ENCODE assay signal across 8 cellular contexts in genomic region chr9:77848897-77849296, GRCh38.
DNase-seq lines count a peak whose midpoint lies in the region; ATAC-seq and TF ChIP-seq lines count a peak whose summit lies in the region.

No MANE protein-coding gene starts in this region.

- no peak overlapping the region for H3K4me3 Mint-ChIP-seq in stimulated activated effector memory CD8-positive, alpha-beta T cell treated with anti-CD3 and anti-CD28 coated beads, Interleukin-12 subunit alpha, Interleukin-12 subunit beta, amount 100 ng/mL, for 72 hours

- TF ChIP-seq CTCF in adrenal gland (IDR thresholded peaks at IDR 0.05) (no peak), left ventricle myocardium inferior (IDR thresholded peaks at IDR 0.05; ENCODE audit: borderline replicate concordance) (no peak)

- no peak overlapping the region for H3K27ac Mint-ChIP-seq in stimulated activated effector memory CD8-positive, alpha-beta T cell treated with anti-CD3 and anti-CD28 coated beads, Interleukin-12 subunit alpha, Interleukin-12 subunit beta, amount 100 ng/mL, for 72 hours

- H3K9me3 ChIP-seq in adrenal gland (replicated peaks in 1 of 3) (no peaks in the 10 kb centered on the region), left ventricle myocardium inferior (replicated peaks) (no peaks in the 10 kb centered on the region), skeletal muscle satellite cell (replicated peaks; ENCODE audit: low read length) (no peaks in the 10 kb centered on the region)

- no peak overlapping the region for H3K9ac ChIP-seq in skeletal muscle satellite cell (ENCODE audit: low read depth, low read length)

- H3K4me2 ChIP-seq in skeletal muscle satellite cell (ENCODE audit: low read length) = peak overlapping the region; percentile 55

- ATAC-seq in stimulated activated effector memory CD8-positive, alpha-beta T cell treated with anti-CD3 and anti-CD28 coated beads, Interleukin-12 subunit alpha, Interleukin-12 subunit beta, amount 100 ng/mL, for 72 hours = no peak

- no peaks in the 10 kb centered on the region for H3K36me3 Mint-ChIP-seq in stimulated activated effector memory CD8-positive, alpha-beta T cell treated with anti-CD3 and anti-CD28 coated beads, Interleukin-12 subunit alpha, Interleukin-12 subunit beta, amount 100 ng/mL, for 72 hours

- no peak overlapping the region for H3K4me3 ChIP-seq in adrenal gland
- no peak overlapping the region for H3K4me3 ChIP-seq in left ventricle myocardium inferior
- H3K4me3 ChIP-seq in skeletal muscle satellite cell (ENCODE audit: low read length) = no peak overlapping the region

- no peaks in the 10 kb centered on the region for H3K36me3 ChIP-seq in adrenal gland (replicated peaks in 1 of 2)
- H3K36me3 ChIP-seq in left ventricle myocardium inferior = no peaks in the 10 kb centered on the region
- H3K36me3 ChIP-seq in skeletal muscle satellite cell (ENCODE audit: insufficient read depth, low read length) = no peaks in the 10 kb centered on the region

- intact Hi-C loops in adrenal gland (cut with DNase I) = loop anchor here in 1 of 2 donors (10.0 kb wide), 1 partner anchor 186 kb away; the partner anchor contains the start of gene GNAQ
- intact Hi-C loops in left ventricle myocardium inferior (cut with micrococcal nuclease) = no loop called here

- no peaks in the 10 kb centered on the region for H3K9me3 Mint-ChIP-seq in stimulated activated effector memory CD8-positive, alpha-beta T cell treated with anti-CD3 and anti-CD28 coated beads, Interleukin-12 subunit alpha, Interleukin-12 subunit beta, amount 100 ng/mL, for 72 hours

- H3K4me1 Mint-ChIP-seq in stimulated activated effector memory CD8-positive, alpha-beta T cell treated with anti-CD3 and anti-CD28 coated beads, Interleukin-12 subunit alpha, Interleukin-12 subunit beta, amount 100 ng/mL, for 72 hours = peaks cover 19% of the 10 kb centered on the region

- no peaks in the 10 kb centered on the region for H3K27me3 ChIP-seq in adrenal gland
- no peaks in the 10 kb centered on the region for H3K27me3 ChIP-seq in left ventricle myocardium inferior (ENCODE audit: low read depth)
- H3K27me3 ChIP-seq in skeletal muscle satellite cell (ENCODE audit: control insufficient read depth, insufficient read depth, low read length) = no peaks in the 10 kb centered on the region

- WGBS in adrenal gland, 4 donors = 19 to 26% (median 22%) methylated on average over 6 of the region's 6 CpGs

- no peak for TF ChIP-seq POLR2A in adrenal gland (IDR thresholded peaks at IDR 0.05)

- H3K27ac ChIP-seq in adrenal gland (peak overlapping the region in 4 of 5 donors; percentile 2 to 77 (median 38)), left ventricle myocardium inferior (replicated peaks) (peak overlapping the region; percentile 80)

- H3K4me1 ChIP-seq in adrenal gland (replicated peaks in 1 of 2) = peaks cover 16 to 46% of the 10 kb centered on the region in 2 donors
- H3K4me1 ChIP-seq in left ventricle myocardium inferior = peaks cover 77% of the 10 kb centered on the region
- peaks cover 41% of the 10 kb centered on the region for H3K4me1 ChIP-seq in skeletal muscle satellite cell (ENCODE audit: control insufficient read depth, insufficient read depth, low read length)

- DNase-seq in GM04503 (ENCODE audit: low read depth) (peak; percentile 77), adrenal gland (peak; percentile 65 to 92 (median 87)), left ventricle myocardium inferior (peak; percentile 30), NCI-H2171 treated with DMSO at 0.1 percent for 48 hours (lab: John Stamatoyannopoulos, UW) (no peak), superior temporal gyrus (ENCODE audit: extremely low spot score) (no peak), NCI-H2196 (lab: John Stamatoyannopoulos, UW; ENCODE audit: unreplicated experiment) (no peak)
- DNase-seq in stimulated activated effector memory CD8-positive, alpha-beta T cell treated with anti-CD3 and anti-CD28 coated beads, Interleukin-12 subunit alpha, Interleukin-12 subunit beta, amount 100 ng/mL, for 72 hours (ENCODE audit: low spot score in 2 of 2) = no peak

Comparison
In these comparisons a context has a peak if more than half of its experiments do, and no peak if none do; other contexts are left out.
1. DNase-seq: peak in GM04503 (single experiment), adrenal gland (7 of 7) and left ventricle myocardium inferior (single experiment); none in stimulated activated effector memory CD8-positive, alpha-beta T cell treated with anti-CD3 and anti-CD28 coated beads, Interleukin-12 subunit alpha, Interleukin-12 subunit beta, amount 100 ng/mL, for 72 hours (0 of 2), NCI-H2171 treated with DMSO at 0.1 percent for 48 hours (single experiment), superior temporal gyrus (single experiment) and NCI-H2196 (single experiment).